In the genomic region with DNA sequence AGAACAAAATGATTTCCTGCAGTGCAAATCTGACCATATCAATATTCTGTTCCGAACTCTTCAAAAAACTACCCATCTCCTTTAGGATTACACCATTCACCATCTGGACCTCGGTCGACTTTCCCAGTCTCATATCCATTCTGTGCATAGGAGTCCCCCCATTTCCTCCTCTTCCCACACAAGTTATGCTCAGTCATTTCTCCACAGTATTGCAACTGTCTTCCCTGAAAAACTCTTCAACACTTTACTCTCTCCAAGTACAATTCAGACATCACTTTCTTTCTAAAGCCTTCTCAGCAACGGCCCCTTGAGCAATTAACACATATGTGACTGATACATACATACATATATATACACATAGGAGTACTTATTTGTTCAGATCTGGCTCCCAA, we compare ENCODE assay signal across 7 cellular contexts. TPM values are rescaled to one million over a fixed set of nuclear protein-coding genes. Genes with fewer than 3 reads are reported as not detected.
DNase-seq lines count a peak whose midpoint lies in the region; ATAC-seq and TF ChIP-seq lines count a peak whose summit lies in the region.
"Had no signal": no experiment of that assay in that cellular context is flagged by ENCODE, and none has a peak within 500 bp of the region (broad histone marks: within the 10 kb centered on the region; RNA-seq: fewer than 3 reads in every experiment).

No MANE protein-coding gene starts in this region.

- H3K9me3 ChIP-seq in MM.1S (replicated peaks; ENCODE audit: insufficient read depth, low read length): no peaks in the 10 kb centered on the region
- no peaks in the 10 kb centered on the region for H3K9me3 ChIP-seq in thoracic aorta

- H3K4me3 ChIP-seq in MM.1S (ENCODE audit: low read length): peak overlapping the region; percentile 85
- H3K4me3 ChIP-seq in fibroblast of villous mesenchyme (ENCODE audit: low read depth, low read length): peak overlapping the region; percentile 86
- peak overlapping the region; percentile 93 for H3K4me3 ChIP-seq in thoracic aorta

- H3K27me3 Mint-ChIP-seq in stimulated activated memory B cell treated with anti-CD40 and anti-IgM and Interleukin-4, amounts not matched to agents 10 μg/mL and 1 μg/mL and 100 μg/mL, for 72 hours: no peaks in the 10 kb centered on the region
- H3K27me3 Mint-ChIP-seq: activated T-helper 17 cell treated with anti-CD3 and anti-CD28 coated beads, Interleukin-2, amount 50 U/mL, for 72 hours had no signal

- H3K36me3 ChIP-seq in MM.1S (replicated peaks; ENCODE audit: insufficient read depth, low read length) (no peaks in the 10 kb centered on the region), thoracic aorta (no peaks in the 10 kb centered on the region)

- no peaks in the 10 kb centered on the region for H3K9me2 ChIP-seq in MM.1S (replicated peaks; ENCODE audit: insufficient read depth, low read length)

- DNase-seq in MM.1S (no peak), fibroblast of villous mesenchyme (ENCODE audit: low read depth) (no peak), thoracic aorta (ENCODE audit: low spot score) (no peak), NCI-H1694 treated with DMSO at 0.1 percent for 48 hours (lab: John Stamatoyannopoulos, UW) (no peak)

- peaks cover 63% of the 10 kb centered on the region for H3K79me2 ChIP-seq in MM.1S (ENCODE audit: low read length)

- no peak overlapping the region for H3K4me3 Mint-ChIP-seq in stimulated activated memory B cell treated with anti-CD40 and anti-IgM and Interleukin-4, amounts not matched to agents 10 μg/mL and 1 μg/mL and 100 μg/mL, for 72 hours
- H3K4me3 Mint-ChIP-seq: activated T-helper 17 cell treated with anti-CD3 and anti-CD28 coated beads, Interleukin-2, amount 50 U/mL, for 72 hours had no signal

- H3K4me2 ChIP-seq in MM.1S (ENCODE audit: low read depth, low read length): peak overlapping the region; percentile 57

- H4K20me1 ChIP-seq in MM.1S (ENCODE audit: insufficient read depth, low read length): no peaks in the 10 kb centered on the region

- peaks cover 6% of the 10 kb centered on the region for H3K36me3 Mint-ChIP-seq in stimulated activated memory B cell treated with anti-CD40 and anti-IgM and Interleukin-4, amounts not matched to agents 10 μg/mL and 1 μg/mL and 100 μg/mL, for 72 hours

- H3K27ac ChIP-seq in MM.1S (ENCODE audit: low read length): no peak overlapping the region
- peak overlapping the region in 1 of 2 donors; percentile 84 for H3K27ac ChIP-seq in thoracic aorta

- ATAC-seq in thoracic aorta (ENCODE audit: insufficient number of reproducible peaks, low FRiP score, low read depth): no peak
- no peak for ATAC-seq in HG03095 (IDR thresholded peaks at IDR 0.05; ENCODE audit: unreplicated experiment)
- no peak for ATAC-seq in stimulated activated memory B cell treated with anti-CD40 and anti-IgM and Interleukin-4, amounts not matched to agents 10 μg/mL and 1 μg/mL and 100 μg/mL, for 72 hours

- no peaks in the 10 kb centered on the region for H3K9me3 Mint-ChIP-seq in stimulated activated memory B cell treated with anti-CD40 and anti-IgM and Interleukin-4, amounts not matched to agents 10 μg/mL and 1 μg/mL and 100 μg/mL, for 72 hours
- H3K9me3 Mint-ChIP-seq: activated T-helper 17 cell treated with anti-CD3 and anti-CD28 coated beads, Interleukin-2, amount 50 U/mL, for 72 hours had no signal

- H3K4me1 Mint-ChIP-seq in stimulated activated memory B cell treated with anti-CD40 and anti-IgM and Interleukin-4, amounts not matched to agents 10 μg/mL and 1 μg/mL and 100 μg/mL, for 72 hours: peaks cover 14% of the 10 kb centered on the region

- H3K4me1 ChIP-seq in MM.1S (ENCODE audit: low read length) (peaks cover 8% of the 10 kb centered on the region; the same call in 1 of the 2 replicates), thoracic aorta (ENCODE audit: control insufficient read depth in 1 of 2, low read depth in 2 of 2) (peaks cover 18 to 31% of the 10 kb centered on the region in 2 donors)

- TF ChIP-seq CTCF in MM.1S (IDR thresholded peaks at IDR 0.05; ENCODE audit: low read length) (no peak), fibroblast of villous mesenchyme (IDR thresholded peaks at IDR 0.05; ENCODE audit: insufficient read depth, low read depth, low read length) (no peak), thoracic aorta (IDR thresholded peaks at IDR 0.05) (no peak)

- peak overlapping the region; percentile 89; the same call in 1 of the 2 replicates for H2AFZ ChIP-seq in MM.1S (ENCODE audit: low read length)

- no peaks in the 10 kb centered on the region for H3K27me3 ChIP-seq in MM.1S (replicated peaks; ENCODE audit: insufficient read depth, low read length)
- H3K27me3 ChIP-seq in thoracic aorta (replicated peaks; ENCODE audit: insufficient read depth): no peaks in the 10 kb centered on the region

- H3F3A ChIP-seq in MM.1S (ENCODE audit: insufficient read depth, low read length): 0 out of 2 replicates have a peak, but pooled peaks cover 10% of the 10 kb centered on the region

- H3K9ac ChIP-seq in MM.1S (ENCODE audit: low read length): peak overlapping the region; percentile 77; the same call in 1 of the 2 replicates

- no peak overlapping the region for H3K27ac Mint-ChIP-seq in stimulated activated memory B cell treated with anti-CD40 and anti-IgM and Interleukin-4, amounts not matched to agents 10 μg/mL and 1 μg/mL and 100 μg/mL, for 72 hours

RNA-seq across cellular contexts. Expression of a gene that starts 0.8 kb away (rescaled TPM):
- 3.5 and 4.3 TPM in 2 replicates for total RNA-seq in fibroblast of villous mesenchyme
- 1 to 10 TPM; 4.9 to 8.3 TPM for total RNA-seq in thoracic aorta

RNA-seq across cellular contexts. Expression of a gene that starts 10.3 kb away (rescaled TPM):
- 47.4 and 60.9 TPM in 2 replicates for total RNA-seq in fibroblast of villous mesenchyme
- total RNA-seq in thoracic aorta: 10 to 100 TPM; 84.7 to 91.7 TPM

RNA-seq across cellular contexts. Expression of a gene that starts 17.4 kb away (rescaled TPM):
- total RNA-seq in fibroblast of villous mesenchyme (11.6 and 20.3 TPM in 2 replicates), thoracic aorta (1 to 10 TPM; 6.2 to 8.0 TPM)

RNA-seq across cellular contexts. Expression of a gene that starts 25.4 kb away (rescaled TPM):
- total RNA-seq in fibroblast of villous mesenchyme: 52.8 and 67.8 TPM in 2 replicates
- 10 to 100 TPM; 45.9 to 49.5 TPM for total RNA-seq in thoracic aorta
